In the genomic region with DNA sequence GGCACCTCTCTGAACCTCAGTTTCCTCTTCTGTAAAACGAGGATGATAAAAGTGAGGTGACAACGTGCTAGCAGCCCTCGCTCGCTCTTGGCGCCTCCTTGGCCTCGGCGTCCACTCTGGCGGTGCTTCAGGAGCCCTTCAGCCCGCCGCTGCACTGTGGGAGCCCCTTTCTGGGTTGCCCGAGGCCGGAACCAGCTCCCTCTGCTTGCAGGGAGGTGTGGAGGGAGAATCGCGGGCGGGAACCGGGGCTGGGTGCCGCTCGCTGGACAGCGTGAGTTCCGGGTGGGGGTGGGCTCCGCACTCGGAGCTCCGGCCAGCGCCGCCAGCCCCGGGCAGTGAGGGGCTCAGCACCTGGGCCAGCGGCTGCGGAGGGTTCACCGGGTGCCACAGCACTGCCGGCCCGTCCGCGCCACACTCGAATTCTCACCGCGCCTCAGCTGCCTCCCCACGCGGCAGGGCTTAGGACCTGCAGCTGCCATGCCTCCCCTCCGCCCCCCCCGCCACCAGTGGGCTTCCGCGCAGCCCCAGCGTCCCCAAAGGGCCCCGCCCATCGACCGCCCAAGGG, we compare ENCODE assay signal across 18 cellular contexts. TPM values are rescaled to one million over a fixed set of nuclear protein-coding genes. Genes with fewer than 3 reads are reported as not detected.
DNase-seq lines count a peak whose midpoint lies in the region; ATAC-seq and TF ChIP-seq lines count a peak whose summit lies in the region.
"Had no signal": no experiment of that assay in that cellular context is flagged by ENCODE, and none has a peak within 500 bp of the region (broad histone marks: within the 10 kb centered on the region; RNA-seq: fewer than 3 reads in every experiment).

No MANE protein-coding gene starts in this region.

- H3K36me3 ChIP-seq in upper lobe of right lung, result no peaks in the 10 kb centered on the region
- H3K36me3 ChIP-seq: BLaER1 had no signal

- intact Hi-C loops in upper lobe of right lung (cut with DNase I), result no loop called here

- H3K27me3 ChIP-seq in upper lobe of right lung, result no peaks in the 10 kb centered on the region
- H3K27me3 ChIP-seq: BLaER1 had no signal

- no peak overlapping the region for H3K27ac Mint-ChIP-seq in stimulated activated memory B cell treated with anti-CD40 and anti-IgM and Interleukin-4, amounts not matched to agents 10 μg/mL and 1 μg/mL and 100 μg/mL, for 72 hours
- H3K27ac Mint-ChIP-seq: CD8-positive, alpha-beta memory T cell; HFFc6 had no signal

- ATAC-seq in stimulated activated memory B cell treated with anti-CD40 and anti-IgM and Interleukin-4, amounts not matched to agents 10 μg/mL and 1 μg/mL and 100 μg/mL, for 72 hours, result peak; percentile 27
- ATAC-seq in upper lobe of right lung, result peak; percentile 19
- ATAC-seq: HepG2 had no signal

- no peak overlapping the region for H3K4me3 ChIP-seq in upper lobe of right lung
- H3K4me3 ChIP-seq: BLaER1 had no signal

- no peaks in the 10 kb centered on the region for H3K4me1 Mint-ChIP-seq in stimulated activated memory B cell treated with anti-CD40 and anti-IgM and Interleukin-4, amounts not matched to agents 10 μg/mL and 1 μg/mL and 100 μg/mL, for 72 hours

- H3K27ac ChIP-seq in angular gyrus (ENCODE audit: low read depth, low read length) (peak overlapping the region; percentile 78), upper lobe of right lung (no peak overlapping the region)
- H3K27ac ChIP-seq: BLaER1 had no signal

- H3K27me3 Mint-ChIP-seq in stimulated activated memory B cell treated with anti-CD40 and anti-IgM and Interleukin-4, amounts not matched to agents 10 μg/mL and 1 μg/mL and 100 μg/mL, for 72 hours, result no peaks in the 10 kb centered on the region
- H3K27me3 Mint-ChIP-seq: CD8-positive, alpha-beta memory T cell had no signal

- H3K4me1 ChIP-seq in upper lobe of right lung, result no peaks in the 10 kb centered on the region
- H3K4me1 ChIP-seq: Caco-2 had no signal

- no peaks in the 10 kb centered on the region for H3K36me3 Mint-ChIP-seq in stimulated activated memory B cell treated with anti-CD40 and anti-IgM and Interleukin-4, amounts not matched to agents 10 μg/mL and 1 μg/mL and 100 μg/mL, for 72 hours
- H3K36me3 Mint-ChIP-seq: CD8-positive, alpha-beta memory T cell had no signal

- H3K4me3 Mint-ChIP-seq in stimulated activated memory B cell treated with anti-CD40 and anti-IgM and Interleukin-4, amounts not matched to agents 10 μg/mL and 1 μg/mL and 100 μg/mL, for 72 hours, result no peak overlapping the region
- H3K4me3 Mint-ChIP-seq: CD8-positive, alpha-beta memory T cell; HFFc6 had no signal

- no peaks in the 10 kb centered on the region for H3K9me3 Mint-ChIP-seq in stimulated activated memory B cell treated with anti-CD40 and anti-IgM and Interleukin-4, amounts not matched to agents 10 μg/mL and 1 μg/mL and 100 μg/mL, for 72 hours
- H3K9me3 Mint-ChIP-seq: CD8-positive, alpha-beta memory T cell; HFFc6 had no signal

- H3K9me3 ChIP-seq in upper lobe of right lung, result no peaks in the 10 kb centered on the region
- H3K9me3 ChIP-seq: Caco-2 had no signal

- DNase-seq in NCI-H748 (lab: John Stamatoyannopoulos, UW; ENCODE audit: unreplicated experiment) (peak; percentile 21), NCI-H748 treated with DMSO at 0.1 percent for 48 hours (lab: John Stamatoyannopoulos, UW) (no peak), upper lobe of right lung (no peak), SIG-M5 (lab: John Stamatoyannopoulos, UW) (no peak)
- no peak for DNase-seq in stimulated activated CD4-positive, alpha-beta T cell treated with anti-CD3 and anti-CD28 coated beads, Interleukin-1b, Interleukin-23, amount 100 ng/mL, for 48 hours
- DNase-seq: 8988T; AML-193; CD8-positive, alpha-beta memory T cell; DMS53; GF-D8; HCEC 1CT; HFFc6 had no signal

- no peak for TF ChIP-seq CTCF in upper lobe of right lung (IDR thresholded peaks at IDR 0.05)

RNA-seq across cellular contexts. Expression of gene ACSL5, which starts 24.3 kb away (rescaled TPM):
- 79.1 TPM for total RNA-seq in upper lobe of right lung
- total RNA-seq: H1 had no signal
